Comparison of ENCODE assay signal across 1 cellular context in genomic region chr21:15976807-15977206, GRCh38.
TF ChIP-seq lines count a peak whose summit lies in the region.

No MANE protein-coding gene starts in this region.

TF ChIP-seq in GM23338, 12 proteins besides CTCF, POLR2A, EP300 and RAD21 (continued from another document):
- TF ChIP-seq ZNF462 (CRISPR knock-in tag; IDR thresholded peaks at IDR 0.05) = no peak
- no peak for TF ChIP-seq ZNF331 (CRISPR knock-in tag; IDR thresholded peaks at IDR 0.05; ENCODE audit: low read depth)
- no peak for TF ChIP-seq NANOG (IDR thresholded peaks at IDR 0.05; ENCODE audit: borderline replicate concordance)
- no peak for TF ChIP-seq ETS1 (IDR thresholded peaks at IDR 0.05)
- TF ChIP-seq EZH2phosphoT487 (IDR thresholded peaks at IDR 0.05; ENCODE audit: unreplicated experiment) = no peak
- TF ChIP-seq POLR2AphosphoS5 (IDR thresholded peaks at IDR 0.05; ENCODE audit: low read depth) = no peak
- TF ChIP-seq STAT1 (IDR thresholded peaks at IDR 0.05; ENCODE audit: unreplicated experiment) = no peak
